ENCODE assay signal across 1 cellular context in genomic region chr2:241798631-241799521, GRCh38.
A peak's percentile ranks its signal among the peaks of the same experiment; 100 is the strongest.
TF ChIP-seq lines count a peak whose summit lies in the region.

No MANE protein-coding gene starts in this region.

TF ChIP-seq in HepG2, 621 proteins besides CTCF, POLR2A, EP300 and RAD21 (continued from another document and continues in another):
- TF ChIP-seq ZIK1 (CRISPR knock-in tag; IDR thresholded peaks at IDR 0.05; ENCODE audit: borderline replicate concordance, low read depth) = no peak
- TF ChIP-seq ZNF263 (CRISPR knock-in tag; IDR thresholded peaks at IDR 0.05) = 0 out of 2 replicates have a peak, but pooled peaks have one; percentile 30
- TF ChIP-seq SSRP1 (CRISPR knock-in tag; IDR thresholded peaks at IDR 0.05) = no peak
- TF ChIP-seq KLF6 (CRISPR knock-in tag; IDR thresholded peaks at IDR 0.05) = no peak
- no peak for TF ChIP-seq SIX1 (CRISPR knock-in tag; IDR thresholded peaks at IDR 0.05; ENCODE audit: borderline replicate concordance)
- no peak for TF ChIP-seq ZNF660 (CRISPR knock-in tag; IDR thresholded peaks at IDR 0.05; ENCODE audit: borderline replicate concordance, low read depth)
- no peak for TF ChIP-seq ZNF33B (CRISPR knock-in tag; IDR thresholded peaks at IDR 0.05)
- 0 out of 2 replicates have a peak, but pooled peaks have one; percentile 34 for TF ChIP-seq ZBTB7B (CRISPR knock-in tag; IDR thresholded peaks at IDR 0.05)
- no peak for TF ChIP-seq ZNF614 (CRISPR knock-in tag; IDR thresholded peaks at IDR 0.05; ENCODE audit: borderline replicate concordance)
- TF ChIP-seq ZNF550 (CRISPR knock-in tag; IDR thresholded peaks at IDR 0.05; ENCODE audit: borderline replicate concordance) = no peak
- TF ChIP-seq CEBPZ (IDR thresholded peaks at IDR 0.05; ENCODE audit: low read length) = no peak
- TF ChIP-seq CREB3 (CRISPR knock-in tag; IDR thresholded peaks at IDR 0.05) = no peak
- no peak for TF ChIP-seq ERF (CRISPR knock-in tag; IDR thresholded peaks at IDR 0.05)
- TF ChIP-seq NKX3-1 (CRISPR knock-in tag; IDR thresholded peaks at IDR 0.05) = no peak
- no peak for TF ChIP-seq ZNF768 (CRISPR knock-in tag; IDR thresholded peaks at IDR 0.05)
- no peak for TF ChIP-seq KAT8 (CRISPR knock-in tag; IDR thresholded peaks at IDR 0.05)
- no peak for TF ChIP-seq RFX1 (IDR thresholded peaks at IDR 0.05)
- no peak for TF ChIP-seq KLF11 (CRISPR knock-in tag; IDR thresholded peaks at IDR 0.05)
- TF ChIP-seq GRHL1 (CRISPR knock-in tag; conservative IDR thresholded peaks at IDR 0.05) = no peak
- peak; percentile 88; the same call in 1 of the 2 replicates for TF ChIP-seq ZNF251 (CRISPR knock-in tag; IDR thresholded peaks at IDR 0.05)
- no peak for TF ChIP-seq BRCA1 (CRISPR knock-in tag; IDR thresholded peaks at IDR 0.05)
- TF ChIP-seq ZC3H4 (CRISPR knock-in tag; IDR thresholded peaks at IDR 0.05; ENCODE audit: borderline replicate concordance) = no peak
- TF ChIP-seq ARID4A (CRISPR knock-in tag; IDR thresholded peaks at IDR 0.05; ENCODE audit: borderline replicate concordance) = peak; percentile 61
- TF ChIP-seq ZBTB44 (CRISPR knock-in tag; IDR thresholded peaks at IDR 0.05) = no peak
- TF ChIP-seq ZNF691 (CRISPR knock-in tag; IDR thresholded peaks at IDR 0.05; ENCODE audit: borderline replicate concordance, low read depth) = no peak
- no peak for TF ChIP-seq SP4 (CRISPR knock-in tag; IDR thresholded peaks at IDR 0.05)
- TF ChIP-seq CENPX (CRISPR knock-in tag; IDR thresholded peaks at IDR 0.05) = no peak
- TF ChIP-seq NCOA2 (CRISPR knock-in tag; IDR thresholded peaks at IDR 0.05) = no peak
- no peak for TF ChIP-seq BORCS8-MEF2B (CRISPR knock-in tag; IDR thresholded peaks at IDR 0.05)
- no peak for TF ChIP-seq TAF15 (IDR thresholded peaks at IDR 0.05; ENCODE audit: low read depth, low read length, poor library complexity, severe bottlenecking)
- TF ChIP-seq MXD4 (CRISPR knock-in tag; IDR thresholded peaks at IDR 0.05) = no peak
- no peak for TF ChIP-seq ESRRA (CRISPR knock-in tag; IDR thresholded peaks at IDR 0.05; ENCODE audit: low read depth)
- TF ChIP-seq KDM2A (CRISPR knock-in tag; IDR thresholded peaks at IDR 0.05; ENCODE audit: borderline replicate concordance, low read depth) = no peak
- TF ChIP-seq ZNF318 (CRISPR knock-in tag; IDR thresholded peaks at IDR 0.05) = no peak
- TF ChIP-seq GMEB1 (CRISPR knock-in tag; IDR thresholded peaks at IDR 0.05; ENCODE audit: borderline replicate concordance) = no peak
- TF ChIP-seq MTF1 (CRISPR knock-in tag; IDR thresholded peaks at IDR 0.05) = no peak
- TF ChIP-seq ZNF33A (CRISPR knock-in tag; IDR thresholded peaks at IDR 0.05; ENCODE audit: borderline replicate concordance) = no peak
- TF ChIP-seq ZNF724P (CRISPR knock-in tag; IDR thresholded peaks at IDR 0.05; ENCODE audit: borderline replicate concordance) = no peak
- TF ChIP-seq ZNF891 (CRISPR knock-in tag; IDR thresholded peaks at IDR 0.05) = no peak
